Comparison of ENCODE assay signal across 6 cellular contexts in genomic region chr19:2235396-2236284, GRCh38. TPM values are rescaled to one million over a fixed set of nuclear protein-coding genes. Genes with fewer than 3 reads are reported as not detected.
A peak's percentile ranks its signal among the peaks of the same experiment; 100 is the strongest.
DNase-seq lines count a peak whose midpoint lies in the region; ATAC-seq lines count a peak whose summit lies in the region.

No MANE protein-coding gene starts in this region.

- peaks cover 32% of the 10 kb centered on the region for H3K36me3 ChIP-seq in HUES6 (ENCODE audit: control insufficient read depth, insufficient read depth, low read length)

- H3K4me1 Mint-ChIP-seq in activated naive CD8-positive, alpha-beta T cell treated with anti-CD3 and anti-CD28 coated beads for 36 hours, result peaks cover 51% of the 10 kb centered on the region

- H3K27me3 Mint-ChIP-seq in activated naive CD8-positive, alpha-beta T cell treated with anti-CD3 and anti-CD28 coated beads for 36 hours, result no peaks in the 10 kb centered on the region

- H3K4me1 ChIP-seq in HUES6 (ENCODE audit: control insufficient read depth, insufficient read depth, low read length), result peaks cover 26% of the 10 kb centered on the region
- peaks cover 56% of the 10 kb centered on the region for H3K4me1 ChIP-seq in mononuclear cell (ENCODE audit: insufficient read depth, low read length)

- peak overlapping the region; percentile 99 for H3K4me3 Mint-ChIP-seq in activated naive CD8-positive, alpha-beta T cell treated with anti-CD3 and anti-CD28 coated beads for 36 hours

- peak overlapping the region; percentile 98 for H3K9ac ChIP-seq in HUES6 (ENCODE audit: low read length)

- no peaks in the 10 kb centered on the region for H3K9me3 Mint-ChIP-seq in activated naive CD8-positive, alpha-beta T cell treated with anti-CD3 and anti-CD28 coated beads for 36 hours

- no peaks in the 10 kb centered on the region for H3K27me3 ChIP-seq in HUES6 (ENCODE audit: control insufficient read depth, insufficient read depth, low read length)
- no peaks in the 10 kb centered on the region for H3K27me3 ChIP-seq in mononuclear cell (ENCODE audit: insufficient read depth, low read length)

- no peak for ATAC-seq in GM18520 (IDR thresholded peaks at IDR 0.05; ENCODE audit: unreplicated experiment)

- peaks cover 51% of the 10 kb centered on the region for H3K36me3 Mint-ChIP-seq in activated naive CD8-positive, alpha-beta T cell treated with anti-CD3 and anti-CD28 coated beads for 36 hours

- DNase-seq in DMS 273 (lab: John Stamatoyannopoulos, UW; ENCODE audit: unreplicated experiment), result peak; percentile 70
- DNase-seq in DMS 273 treated with DMSO at 0.1 percent for 48 hours (lab: John Stamatoyannopoulos, UW), result no peak
- DNase-seq in activated naive CD8-positive, alpha-beta T cell treated with anti-CD3 and anti-CD28 coated beads for 36 hours, result peak; percentile 44

- H3K27ac Mint-ChIP-seq in activated naive CD8-positive, alpha-beta T cell treated with anti-CD3 and anti-CD28 coated beads for 36 hours, result peak overlapping the region; percentile 100

- H3K4me3 ChIP-seq in HUES6 (ENCODE audit: low read depth, low read length) (peak overlapping the region; percentile 89), mononuclear cell (ENCODE audit: low read length) (peak overlapping the region; percentile 45)

- H3K9me3 ChIP-seq in HUES6 (ENCODE audit: control insufficient read depth, insufficient read depth, low read depth, low read length), result no peaks in the 10 kb centered on the region
- no peaks in the 10 kb centered on the region for H3K9me3 ChIP-seq in mononuclear cell (ENCODE audit: low read depth, low read length)

- H3K27ac ChIP-seq in HUES6 (ENCODE audit: low read depth, low read length), result peak overlapping the region; percentile 97; the same call in 1 of the 2 replicates

RNA-seq across cellular contexts. Expression of gene PLEKHJ1, which starts 0.5 kb away (rescaled TPM):
- 10 to 100 TPM; 82.7 to 84.6 TPM for total RNA-seq in activated naive CD8-positive, alpha-beta T cell treated with anti-CD3 and anti-CD28 coated beads for 36 hours
- total RNA-seq in mononuclear cell, result 25.3 TPM

RNA-seq across cellular contexts. Expression of gene SF3A2, which starts 1.0 kb away (rescaled TPM):
- 100 to 1,000 TPM; 160 to 162 TPM for total RNA-seq in activated naive CD8-positive, alpha-beta T cell treated with anti-CD3 and anti-CD28 coated beads for 36 hours
- 68.1 TPM for total RNA-seq in mononuclear cell

RNA-seq across cellular contexts. Expression of gene AMH, which starts 13.5 kb away (rescaled TPM):
- total RNA-seq in activated naive CD8-positive, alpha-beta T cell treated with anti-CD3 and anti-CD28 coated beads for 36 hours, result 1 to 10 TPM; 7.4 to 10.0 TPM
- 1.3 TPM for total RNA-seq in mononuclear cell

RNA-seq across cellular contexts. Expression of gene JSRP1, which starts 20.6 kb away (rescaled TPM):
- total RNA-seq in activated naive CD8-positive, alpha-beta T cell treated with anti-CD3 and anti-CD28 coated beads for 36 hours, result under 1 TPM; 0.45 to 0.50 TPM
- not detected for total RNA-seq in mononuclear cell

RNA-seq across cellular contexts. Expression of gene PEAK3, which starts 46.3 kb away (rescaled TPM):
- total RNA-seq in activated naive CD8-positive, alpha-beta T cell treated with anti-CD3 and anti-CD28 coated beads for 36 hours, result not detected
- 0.52 TPM for total RNA-seq in mononuclear cell
